ENCODE assay signal across 1 cellular context in genomic region chr6:149452062-149452939, GRCh38.
TF ChIP-seq lines count a peak whose summit lies in the region.

No MANE protein-coding gene starts in this region.

TF ChIP-seq in HepG2, 621 proteins besides CTCF, POLR2A, EP300 and RAD21:
- TF ChIP-seq ZBTB46 (CRISPR knock-in tag; IDR thresholded peaks at IDR 0.05; ENCODE audit: borderline replicate concordance) (no peak), ZNF652 (CRISPR knock-in tag; IDR thresholded peaks at IDR 0.05; ENCODE audit: borderline replicate concordance, low read depth) (peak; percentile 37; the same call in 1 of the 2 replicates), ZNF280B (CRISPR knock-in tag; IDR thresholded peaks at IDR 0.05; ENCODE audit: borderline replicate concordance) (no peak), ZBTB33 (CRISPR knock-in tag; IDR thresholded peaks at IDR 0.05) (peak; percentile 57; the same call in 1 of the 2 replicates), ZNF639 (CRISPR knock-in tag; conservative IDR thresholded peaks at IDR 0.05) (no peak)
